9 cellular contexts compared by ENCODE assay signal in genomic region chr18:55322176-55322735, GRCh38.
DNase-seq lines count a peak whose midpoint lies in the region; ATAC-seq and TF ChIP-seq lines count a peak whose summit lies in the region.
"Had no signal": no experiment of that assay in that cellular context is flagged by ENCODE, and none has a peak within 500 bp of the region (broad histone marks: within the 10 kb centered on the region; RNA-seq: fewer than 3 reads in every experiment).

No MANE protein-coding gene starts in this region.

- peaks cover 52% of the 10 kb centered on the region for H3K4me1 Mint-ChIP-seq in osteocyte (ENCODE audit: unreplicated experiment)

- H3K27ac ChIP-seq in BLaER1 treated with 17β-estradiol and CSF1 and Interleukin-3, amounts not matched to agents 10 nM and 100 nM = peak overlapping the region; percentile 81 to 95 (median 91)
- H3K27ac ChIP-seq in heart left ventricle = peak overlapping the region; percentile 83 to 99 (median 94)
- H3K27ac ChIP-seq: VCaP had no signal

- peak overlapping the region; percentile 85 to 99 (median 91) for H3K4me2 ChIP-seq in BLaER1 treated with 17β-estradiol and CSF1 and Interleukin-3, amounts not matched to agents 10 nM and 100 nM

- peak overlapping the region; percentile 69 to 91 (median 74) for H3K4me3 ChIP-seq in BLaER1 treated with 17β-estradiol and CSF1 and Interleukin-3, amounts not matched to agents 10 nM and 100 nM
- H3K4me3 ChIP-seq in heart left ventricle = peak overlapping the region; percentile 49 to 79 (median 66)

- peak in 7 of 12 donors; percentile 12 to 48 (median 33) for TF ChIP-seq CTCF in heart left ventricle (IDR thresholded peaks at IDR 0.05)
- no peak for TF ChIP-seq CTCF in osteocyte (IDR thresholded peaks at IDR 0.05)

- intact Hi-C loops in heart left ventricle (cut with DNase I) = loop anchor here in 6 of 10 donors (2.0 to 10.0 kb wide), 10 partner anchors 65 to 1253 kb away; partner anchors contain the start of gene TCF4 (in 2 of the 6)

- H3K4me3 Mint-ChIP-seq in osteocyte (ENCODE audit: unreplicated experiment) = peak overlapping the region; percentile 91

- peaks cover 50 to 74% (median 65%) of the 10 kb centered on the region in 10 experiments for H3K4me1 ChIP-seq in BLaER1 treated with 17β-estradiol and CSF1 and Interleukin-3, amounts not matched to agents 10 nM and 100 nM
- H3K4me1 ChIP-seq in heart left ventricle = peaks cover 0 to 44% (median 31%) of the 10 kb centered on the region in 12 donors

- no peaks in the 10 kb centered on the region for H3K9me3 Mint-ChIP-seq in osteocyte (ENCODE audit: unreplicated experiment)

- peak in 1 of 2 donors; percentile 75 for TF ChIP-seq POLR2A in heart left ventricle (IDR thresholded peaks at IDR 0.05)

- WGBS in heart left ventricle, 4 donors = 0 to 2% (median 1%) methylated on average over 25 to 30 of the region's 30 CpGs

- H3K27ac Mint-ChIP-seq in osteocyte (ENCODE audit: unreplicated experiment) = peak overlapping the region; percentile 90

- DNase-seq in NCI-H2196 (lab: John Stamatoyannopoulos, UW; ENCODE audit: unreplicated experiment) (peak; percentile 64), amniotic epithelial cell (ENCODE audit: low read depth) (peak; percentile 95), heart left ventricle (peak; percentile 87 to 94 (median 89)), osteocyte (ENCODE audit: extremely low spot score, unreplicated experiment) (peak; percentile 90)
- no peak for DNase-seq in effector CD4-positive, alpha-beta T cell

- no peaks in the 10 kb centered on the region; a peak in 2 of 22 replicates for H3K36me3 ChIP-seq in BLaER1 treated with 17β-estradiol and CSF1 and Interleukin-3, amounts not matched to agents 10 nM and 100 nM
- no peaks in the 10 kb centered on the region for H3K36me3 ChIP-seq in heart left ventricle

- H4K20me1 ChIP-seq in BLaER1 treated with 17β-estradiol and CSF1 and Interleukin-3, amounts not matched to agents 10 nM and 100 nM = peaks cover 0 to 88% (median 25%) of the 10 kb centered on the region in 11 experiments; a peak in 12 of 22 replicates

- peak overlapping the region; percentile 82 to 91 (median 87) for H3K9ac ChIP-seq in BLaER1 treated with 17β-estradiol and CSF1 and Interleukin-3, amounts not matched to agents 10 nM and 100 nM

- no peaks in the 10 kb centered on the region for H3K27me3 ChIP-seq in BLaER1 treated with 17β-estradiol and CSF1 and Interleukin-3, amounts not matched to agents 10 nM and 100 nM
- H3K27me3 ChIP-seq in heart left ventricle = no peaks in the 10 kb centered on the region

- ATAC-seq in GM18873 (IDR thresholded peaks at IDR 0.05; ENCODE audit: low FRiP score, unreplicated experiment) (peak; percentile 70), HG03097 (IDR thresholded peaks at IDR 0.05; ENCODE audit: low FRiP score, unreplicated experiment) (peak; percentile 55), heart left ventricle (peak; percentile 76 to 90 (median 87))

- no peaks in the 10 kb centered on the region for H3K9me3 ChIP-seq in BLaER1 treated with 17β-estradiol and CSF1 and Interleukin-3, amounts not matched to agents 10 nM and 100 nM (replicated peaks in 1 of 11)
- H3K9me3 ChIP-seq in heart left ventricle = no peaks in the 10 kb centered on the region

- no peaks in the 10 kb centered on the region for H3K27me3 Mint-ChIP-seq in osteocyte (ENCODE audit: unreplicated experiment)

- no peaks in the 10 kb centered on the region for H3K36me3 Mint-ChIP-seq in osteocyte (ENCODE audit: unreplicated experiment)
